In genomic region chr7:137975223-137975622, GRCh38 we compare ENCODE assay signal across 9 cellular contexts. TPM values are rescaled to one million over a fixed set of nuclear protein-coding genes. Genes with fewer than 3 reads are reported as not detected.
DNase-seq lines count a peak whose midpoint lies in the region; ATAC-seq and TF ChIP-seq lines count a peak whose summit lies in the region.
"Had no signal": no experiment of that assay in that cellular context is flagged by ENCODE, and none has a peak within 500 bp of the region (broad histone marks: within the 10 kb centered on the region; RNA-seq: fewer than 3 reads in every experiment).

No MANE protein-coding gene starts in this region.

- DNase-seq in GM06990 (ENCODE audit: extremely low read depth, insufficient read length) (peak; percentile 39), colonic mucosa (no peak), neural progenitor cell (ENCODE audit: low spot score) (peak; percentile 62), A172 (ENCODE audit: low spot score) (no peak)
- DNase-seq in activated CD4-positive, alpha-beta T cell treated with anti-CD3 and anti-CD28 coated beads, Interleukin-2, amount 10 ng/mL, durations not matched to agents 24 days and 14 days, result no peak
- DNase-seq in activated T-cell treated with anti-CD3 and anti-CD28 coated beads, Interleukin-2, amount 50 U/mL, for 24 hours, result no peak
- DNase-seq in activated CD4-positive, alpha-beta T cell treated with anti-CD3 and anti-CD28 coated beads, Interleukin-2, amount 50 U/mL, for 4 hours, result no peak
- DNase-seq: DND-41 had no signal

- peaks cover 6% of the 10 kb centered on the region for H3K36me3 ChIP-seq in GM06990 (ENCODE audit: control insufficient read depth, insufficient read depth, low read length)
- no peaks in the 10 kb centered on the region for H3K36me3 ChIP-seq in colonic mucosa
- H3K36me3 ChIP-seq in neural progenitor cell, result no peaks in the 10 kb centered on the region

- intact Hi-C loops in colonic mucosa (cut with DNase I), result no loop called here
- intact Hi-C loops in activated CD4-positive, alpha-beta T cell treated with anti-CD3 and anti-CD28 coated beads, Interleukin-2, amount 10 ng/mL, durations not matched to agents 24 days and 14 days (cut with micrococcal nuclease), result no loop called here

- H3F3A ChIP-seq in neural progenitor cell (ENCODE audit: low read depth), result peaks cover 8% of the 10 kb centered on the region

- H3K9me3 ChIP-seq in colonic mucosa (no peaks in the 10 kb centered on the region), neural progenitor cell (ENCODE audit: low read depth) (no peaks in the 10 kb centered on the region)

- peaks cover 3% of the 10 kb centered on the region for H3K9me3 Mint-ChIP-seq in neural progenitor cell
- no peaks in the 10 kb centered on the region for H3K9me3 Mint-ChIP-seq in activated CD4-positive, alpha-beta T cell treated with anti-CD3 and anti-CD28 coated beads, Interleukin-2, amount 10 ng/mL, durations not matched to agents 24 days and 14 days
- no peaks in the 10 kb centered on the region for H3K9me3 Mint-ChIP-seq in activated T-cell treated with anti-CD3 and anti-CD28 coated beads, Interleukin-2, amount 50 U/mL, for 24 hours

- peak overlapping the region; percentile 33 for H3K27ac Mint-ChIP-seq in neural progenitor cell
- H3K27ac Mint-ChIP-seq in activated CD4-positive, alpha-beta T cell treated with anti-CD3 and anti-CD28 coated beads, Interleukin-2, amount 10 ng/mL, durations not matched to agents 24 days and 14 days, result no peak overlapping the region
- no peak overlapping the region for H3K27ac Mint-ChIP-seq in activated T-cell treated with anti-CD3 and anti-CD28 coated beads, Interleukin-2, amount 50 U/mL, for 24 hours

- H3K27me3 Mint-ChIP-seq in neural progenitor cell (ENCODE audit: insufficient read depth, low read depth), result no peaks in the 10 kb centered on the region
- H3K27me3 Mint-ChIP-seq in activated CD4-positive, alpha-beta T cell treated with anti-CD3 and anti-CD28 coated beads, Interleukin-2, amount 10 ng/mL, durations not matched to agents 24 days and 14 days, result no peaks in the 10 kb centered on the region
- H3K27me3 Mint-ChIP-seq in activated T-cell treated with anti-CD3 and anti-CD28 coated beads, Interleukin-2, amount 50 U/mL, for 24 hours, result no peaks in the 10 kb centered on the region

- H3K27me3 ChIP-seq in GM06990 (replicated peaks; ENCODE audit: control insufficient read depth, insufficient read depth, low read length) (no peaks in the 10 kb centered on the region), colonic mucosa (no peaks in the 10 kb centered on the region), neural progenitor cell (no peaks in the 10 kb centered on the region)

- H3K27ac ChIP-seq in colonic mucosa, result peak overlapping the region; percentile 14
- H3K27ac ChIP-seq in neural progenitor cell, result peak overlapping the region; percentile 77

- peaks cover 46% of the 10 kb centered on the region for H3K4me1 Mint-ChIP-seq in neural progenitor cell
- peaks cover 2% of the 10 kb centered on the region for H3K4me1 Mint-ChIP-seq in activated CD4-positive, alpha-beta T cell treated with anti-CD3 and anti-CD28 coated beads, Interleukin-2, amount 10 ng/mL, durations not matched to agents 24 days and 14 days
- H3K4me1 Mint-ChIP-seq in activated T-cell treated with anti-CD3 and anti-CD28 coated beads, Interleukin-2, amount 50 U/mL, for 24 hours (ENCODE audit: low read depth), result peaks cover 2% of the 10 kb centered on the region

- peak overlapping the region; percentile 56 for H3K4me2 ChIP-seq in neural progenitor cell

- H3K4me3 ChIP-seq in GM06990 (replicated peaks; ENCODE audit: low read depth, low read length) (no peak overlapping the region), colonic mucosa (no peak overlapping the region), neural progenitor cell (no peak overlapping the region)

- H3K4me3 Mint-ChIP-seq in neural progenitor cell, result no peak overlapping the region
- H3K4me3 Mint-ChIP-seq in activated CD4-positive, alpha-beta T cell treated with anti-CD3 and anti-CD28 coated beads, Interleukin-2, amount 10 ng/mL, durations not matched to agents 24 days and 14 days, result no peak overlapping the region
- no peak overlapping the region for H3K4me3 Mint-ChIP-seq in activated T-cell treated with anti-CD3 and anti-CD28 coated beads, Interleukin-2, amount 50 U/mL, for 24 hours

- H2AFZ ChIP-seq in neural progenitor cell (replicated peaks), result no peak overlapping the region

- no peaks in the 10 kb centered on the region for H4K20me1 ChIP-seq in neural progenitor cell (ENCODE audit: low read depth)

- H3K4me1 ChIP-seq in colonic mucosa (no peaks in the 10 kb centered on the region), neural progenitor cell (peaks cover 31% of the 10 kb centered on the region)

- ATAC-seq in HG02588 (IDR thresholded peaks at IDR 0.05; ENCODE audit: unreplicated experiment), result peak; percentile 71

- peaks cover 22% of the 10 kb centered on the region for H3K36me3 Mint-ChIP-seq in neural progenitor cell
- H3K36me3 Mint-ChIP-seq in activated CD4-positive, alpha-beta T cell treated with anti-CD3 and anti-CD28 coated beads, Interleukin-2, amount 10 ng/mL, durations not matched to agents 24 days and 14 days (ENCODE audit: low read depth), result peaks cover 14% of the 10 kb centered on the region
- peaks cover 4% of the 10 kb centered on the region for H3K36me3 Mint-ChIP-seq in activated T-cell treated with anti-CD3 and anti-CD28 coated beads, Interleukin-2, amount 50 U/mL, for 24 hours (ENCODE audit: low read depth)

- no peak for TF ChIP-seq CTCF in GM06990 (IDR thresholded peaks at IDR 0.05; ENCODE audit: insufficient read depth, low read length, poor library complexity, severe bottlenecking)
- TF ChIP-seq CTCF in colonic mucosa (IDR thresholded peaks at IDR 0.05), result no peak
- no peak for TF ChIP-seq CTCF in neural progenitor cell (IDR thresholded peaks at IDR 0.05)

- H3K79me2 ChIP-seq in neural progenitor cell (ENCODE audit: low read depth), result peaks cover 67% of the 10 kb centered on the region

- no peak overlapping the region for H3K9ac ChIP-seq in colonic mucosa (ENCODE audit: low read depth in 2 of 2, low read length in 2 of 2)
- H3K9ac ChIP-seq in neural progenitor cell, result no peak overlapping the region

RNA-seq across cellular contexts. Expression of gene CREB3L2, which starts 26.7 kb away (rescaled TPM):
- total RNA-seq in colonic mucosa (10 to 100 TPM; 45.8 to 46.0 TPM), neural progenitor cell (ENCODE audit: low replicate concordance) (9.9 and 10.7 TPM in 2 replicates)
- total RNA-seq in activated CD4-positive, alpha-beta T cell treated with anti-CD3 and anti-CD28 coated beads, Interleukin-2, amount 10 ng/mL, durations not matched to agents 24 days and 14 days, result 44.8 and 45.6 TPM in 2 replicates
- 3.9 and 5.5 TPM in 2 replicates for total RNA-seq in A172 (2014; rRNA removed; shearing (Covaris generic))

Comparison
In these comparisons a context has a peak if more than half of its experiments do, and no peak if none do; other contexts are left out.
1. DNase-seq: peak in GM06990 (single experiment) and neural progenitor cell (single experiment); none in colonic mucosa (single experiment), activated CD4-positive, alpha-beta T cell treated with anti-CD3 and anti-CD28 coated beads, Interleukin-2, amount 10 ng/mL, durations not matched to agents 24 days and 14 days (single experiment), activated T-cell treated with anti-CD3 and anti-CD28 coated beads, Interleukin-2, amount 50 U/mL, for 24 hours (single experiment), activated CD4-positive, alpha-beta T cell treated with anti-CD3 and anti-CD28 coated beads, Interleukin-2, amount 50 U/mL, for 4 hours (0 of 2) and A172 (single experiment).